Comparison of ENCODE assay signal across 18 cellular contexts in genomic region chr3:46587268-46587667, GRCh38. TPM values are rescaled to one million over a fixed set of nuclear protein-coding genes. Genes with fewer than 3 reads are reported as not detected.
DNase-seq lines count a peak whose midpoint lies in the region; ATAC-seq, FAIRE-seq and TF ChIP-seq lines count a peak whose summit lies in the region.
"Not testable (repeated sequence)": the region's sequence is repeated elsewhere in the genome, so short reads cannot be mapped to it uniquely, and the experiment has no call there.
"Had no signal": no experiment of that assay in that cellular context is flagged by ENCODE, and none has a peak within 500 bp of the region (broad histone marks: within the 10 kb centered on the region; RNA-seq: fewer than 3 reads in every experiment).

No MANE protein-coding gene starts in this region.

- H3K4me2 ChIP-seq in DND-41 (ENCODE audit: insufficient read depth, low read length) = peak overlapping the region; percentile 43
- not testable (repeated sequence) for H3K4me2 ChIP-seq in HepG2 (ENCODE audit: low read depth, low read length)

- not testable (repeated sequence) for H2AFZ ChIP-seq in DND-41 (ENCODE audit: low read depth, low read length); HepG2 (ENCODE audit: low read length)

- H3K27ac Mint-ChIP-seq in endodermal cell = peak overlapping the region; percentile 49
- H3K27ac Mint-ChIP-seq in osteocyte (ENCODE audit: unreplicated experiment) = not testable (repeated sequence)

- BruUV-seq in HepG2 (replicated peaks; lab: Mats Ljungman, UMichigan) = not testable (repeated sequence)

- H4K20me1 ChIP-seq in DND-41 (ENCODE audit: insufficient read depth, low read length); HepG2 (ENCODE audit: insufficient read depth, low read length): not testable (repeated sequence)

- H3K36me3 Mint-ChIP-seq in endodermal cell (ENCODE audit: low read depth) = peaks cover 57% of the 10 kb centered on the region
- not testable (repeated sequence) for H3K36me3 Mint-ChIP-seq in osteocyte (ENCODE audit: unreplicated experiment)

- WGBS in endodermal cell (ENCODE audit: insufficient coverage in 1 of 2, insufficient read length in 1 of 2), 2 experiments = 44 to 76% methylated on average over 2 to 3 of the region's 3 CpGs
- 92% methylated on average over 2 of the region's 3 CpGs for WGBS in HepG2 (ENCODE audit: low lambda C conversion rate)

- ATAC-seq in DND-41 (ENCODE audit: insufficient read depth, low read depth) = peak; percentile 71
- not testable (repeated sequence) for ATAC-seq in HepG2

- not testable (repeated sequence) for H3K4me3 Mint-ChIP-seq in endodermal cell; osteocyte (ENCODE audit: unreplicated experiment)

- peak overlapping the region; percentile 25; the same call in 1 of the 2 replicates for H3K9ac ChIP-seq in DND-41 (ENCODE audit: low read depth, low read length)
- H3K9ac ChIP-seq in endodermal cell (ENCODE audit: extremely low read depth, low read length, poor library complexity, severe bottlenecking); HepG2 (ENCODE audit: insufficient read depth, low read depth, low read length): not testable (repeated sequence)

- peak; percentile 83 for DNase-seq in DND-41
- peak; percentile 72 for DNase-seq in Jurkat, Clone E6-1 (ENCODE audit: low read depth, low spot score)
- peak; percentile 27 for DNase-seq in M059J (ENCODE audit: low read depth)
- DNase-seq in RPMI7951 (ENCODE audit: low read depth) = peak; percentile 35
- DNase-seq in amniotic epithelial cell (ENCODE audit: low read depth) = peak; percentile 34
- peak; percentile 48 for DNase-seq in endodermal cell
- DNase-seq in HepG2 (ENCODE audit: low spot score) = not testable (repeated sequence)
- DNase-seq in osteocyte (ENCODE audit: extremely low spot score, unreplicated experiment) = peak; percentile 11

- TF ChIP-seq RAD21 in HepG2 (CRISPR knock-in tag; IDR thresholded peaks at IDR 0.05) = not testable (repeated sequence)

- POLR2A ChIA-PET in HepG2 (lab: Yijun Ruan, JAX) = interaction anchor here (1.0 to 4.8 kb wide), 2 partner anchors 18 to 28 kb away, joined by 4 to 50 read pairs; no protein-coding TSS in a partner anchor

- H3K27ac ChIP-seq in DND-41 (ENCODE audit: low read length) = peak overlapping the region; percentile 72
- not testable (repeated sequence) for H3K27ac ChIP-seq in endodermal cell (ENCODE audit: low read depth, low read length)
- peak overlapping the region; percentile 79 for H3K27ac ChIP-seq in HepG2 (ENCODE audit: extremely low read length, insufficient read depth, low read length)

- CTCF ChIA-PET in HepG2 (lab: Yijun Ruan, JAX; ENCODE audit: low intra/inter-chr PET ratio, low total read pairs) = not testable (repeated sequence)

- not testable (repeated sequence) for H3K27me3 ChIP-seq in DND-41 (ENCODE audit: insufficient read depth, low read length, poor library complexity); endodermal cell (ENCODE audit: control insufficient read depth, insufficient read depth, low read length, poor library complexity, severe bottlenecking); HepG2 (ENCODE audit: control insufficient read depth in 1 of 2, insufficient read depth in 2 of 2, low read length in 2 of 2)

- intact Hi-C loops in HepG2 (cut with micrococcal nuclease; ENCODE audit: unreplicated experiment) = not testable (repeated sequence)

- H3K9me3 Mint-ChIP-seq in endodermal cell = peaks cover 61% of the 10 kb centered on the region
- not testable (repeated sequence) for H3K9me3 Mint-ChIP-seq in osteocyte (ENCODE audit: unreplicated experiment)

- not testable (repeated sequence) for H3K27me3 Mint-ChIP-seq in endodermal cell (ENCODE audit: insufficient read depth)
- H3K27me3 Mint-ChIP-seq in osteocyte (ENCODE audit: unreplicated experiment) = peaks cover 27% of the 10 kb centered on the region

- in situ Hi-C loops in HepG2 (cut with HindIII; ENCODE audit: extremely low pct_ligation_motif_present, low pct_unique_long_range_greater_than_20kb) = not testable (repeated sequence)

- not testable (repeated sequence) for FAIRE-seq in HepG2 (lab: Jason Lieb, UNC)

- TF ChIP-seq CTCF in DND-41 (IDR thresholded peaks at IDR 0.05; ENCODE audit: borderline replicate concordance, extremely low read depth, low read length, poor library complexity, severe bottlenecking); endodermal cell (conservative IDR thresholded peaks at IDR 0.05); HepG2 (CRISPR knock-in tag; IDR thresholded peaks at IDR 0.05); osteocyte (IDR thresholded peaks at IDR 0.05): not testable (repeated sequence)

- H3K9me3 ChIP-seq in DND-41 (ENCODE audit: insufficient read depth, low read length, severe bottlenecking); HepG2 (ENCODE audit: low read length): not testable (repeated sequence)
- peaks cover 50% of the 10 kb centered on the region for H3K9me3 ChIP-seq in endodermal cell (ENCODE audit: control insufficient read depth, low read length)

- not testable (repeated sequence) for TF ChIP-seq EP300 in HepG2 (IDR thresholded peaks at IDR 0.05; ENCODE audit: low read depth in 2 of 2, low read length in 2 of 2); HepG2 (CRISPR knock-in tag; IDR thresholded peaks at IDR 0.05; ENCODE audit: borderline replicate concordance)

- not testable (repeated sequence) for H3K36me3 ChIP-seq in DND-41 (ENCODE audit: insufficient read depth, low read length); HepG2 (replicated peaks in 1 of 2; ENCODE audit: control insufficient read depth in 1 of 2, insufficient read depth in 2 of 2, low read length in 2 of 2)
- H3K36me3 ChIP-seq in endodermal cell (ENCODE audit: control insufficient read depth, insufficient read depth, low read length) = peaks cover 37% of the 10 kb centered on the region

- not testable (repeated sequence) for TF ChIP-seq POLR2A in HepG2 (IDR thresholded peaks at IDR 0.05; ENCODE audit: insufficient read depth in 1 of 2, low read depth in 2 of 2, low read length in 2 of 2)

- not testable (repeated sequence) for H3K4me3 ChIP-seq in DND-41 (ENCODE audit: low read depth in 1 of 2, low read length in 2 of 2); Jurkat, Clone E6-1 (ENCODE audit: low read length); endodermal cell (ENCODE audit: low read length); HepG2 (replicated peaks in 1 of 3; ENCODE audit: insufficient read depth in 1 of 3, low read depth in 2 of 3, low read length in 3 of 3)

- not testable (repeated sequence) for H3K79me2 ChIP-seq in DND-41 (ENCODE audit: insufficient read depth, low read length); HepG2 (ENCODE audit: insufficient read depth, low read length)

- H3K4me1 Mint-ChIP-seq in endodermal cell = peaks cover 24% of the 10 kb centered on the region
- not testable (repeated sequence) for H3K4me1 Mint-ChIP-seq in osteocyte (ENCODE audit: unreplicated experiment)

- H3K4me1 ChIP-seq in DND-41 (ENCODE audit: insufficient read depth, low read length) (peaks cover 46% of the 10 kb centered on the region), HepG2 (ENCODE audit: insufficient read depth, low read length) (peaks cover 54% of the 10 kb centered on the region)
- not testable (repeated sequence) for H3K4me1 ChIP-seq in endodermal cell (ENCODE audit: control insufficient read depth, insufficient read depth, low read length)

RNA-seq across cellular contexts. Expression of gene LRRC2, which starts 21.2 kb away (rescaled TPM):
- not detected for polyA plus RNA-seq in Jurkat, Clone E6-1 (2012; ENCODE audit: insufficient read depth, insufficient read length)
- 0.17 and 1.1 TPM in 2 replicates for total RNA-seq in M059J (2014; rRNA removed; shearing (Covaris generic))
- total RNA-seq in RPMI7951 (2014; rRNA removed; shearing (Covaris generic)) = 0.12 and 0.59 TPM in 2 replicates
- total RNA-seq in endodermal cell (10 to 100 TPM in 1 of 2 donors, 1 to 10 TPM in 1; 8.9 to 10.2 TPM), HepG2 (2016; rRNA removed; fragmentation: Illumina TruSeq; extraction: Trizol) (0.27 and 0.48 TPM in 2 replicates), osteocyte (1.2 and 1.5 TPM in 2 replicates)
- 1.1 TPM for polyA plus RNA-seq in endodermal cell (2013, experiment 1 of 2)
- 0.70 TPM for polyA plus RNA-seq in endodermal cell (2013, experiment 2 of 2)
- total RNA-seq in HepG2 (2016; cell fraction: cytosol; rRNA removed; fragmentation: Illumina TruSeq; extraction: Trizol; ENCODE audit: low read depth) = 0.10 TPM in 1 of 2 replicates, not detected in the other
- 0.32 and 0.37 TPM in 2 replicates for total RNA-seq in HepG2 (2016; cell fraction: insoluble cytoplasmic fraction; rRNA removed; fragmentation: Illumina TruSeq; extraction: Trizol)
- total RNA-seq in HepG2 (2016; cell fraction: membrane; rRNA removed; fragmentation: Illumina TruSeq; extraction: Trizol) = 0.22 and 0.48 TPM in 2 replicates
- 0.12 and 0.44 TPM in 2 replicates for total RNA-seq in HepG2 (2016; cell fraction: nucleus; rRNA removed; fragmentation: Illumina TruSeq; extraction: Trizol)
- polyA plus RNA-seq in HepG2 (2011; rRNA removed) = 0.51 and 0.58 TPM in 2 replicates
- polyA plus RNA-seq in HepG2 (2011; cell fraction: cytosol; rRNA removed) = 0.31 and 0.54 TPM in 2 replicates
- polyA plus RNA-seq in HepG2 (2011; cell fraction: nucleus; rRNA removed) = 0.16 and 0.64 TPM in 2 replicates
- polyA plus RNA-seq in HepG2 (2012) = 0.71 and 0.87 TPM in 2 replicates
- polyA plus RNA-seq in HepG2 (2016; cell fraction: cytosol; fragmentation: Illumina TruSeq; extraction: Trizol; ENCODE audit: low read depth) = 0.11 and 0.24 TPM in 2 replicates
- 0.36 and 0.38 TPM in 2 replicates for polyA plus RNA-seq in HepG2 (2016; cell fraction: insoluble cytoplasmic fraction; fragmentation: Illumina TruSeq; extraction: Trizol; ENCODE audit: low read depth)
- 0.45 and 0.51 TPM in 2 replicates for polyA plus RNA-seq in HepG2 (2016; cell fraction: membrane; fragmentation: Illumina TruSeq; extraction: Trizol; ENCODE audit: low read depth)
- 0.20 and 0.27 TPM in 2 replicates for polyA plus RNA-seq in HepG2 (2016; cell fraction: nucleus; fragmentation: Illumina TruSeq; extraction: Trizol; ENCODE audit: insufficient read depth, low read depth)
- 0.88 TPM in 1 of 2 replicates, not detected in the other for polyA minus RNA-seq in HepG2 (2011; rRNA and poly(A)+ RNA removed; ENCODE audit: low replicate concordance)
- polyA minus RNA-seq in HepG2 (2011; cell fraction: cytosol; rRNA and poly(A)+ RNA removed) = 0.30 and 2.1 TPM in 2 replicates
- polyA minus RNA-seq in HepG2 (2011; cell fraction: nucleus; rRNA and poly(A)+ RNA removed) = 1.3 and 1.7 TPM in 2 replicates
- total RNA-seq: Calu3, G401, GM12878 had no signal
- polyA plus RNA-seq: CD14-positive monocyte; CD8-positive, alpha-beta memory T cell; GM12878 had no signal

RNA-seq across cellular contexts. Expression of gene FAM240A, which starts 25.1 kb away (rescaled TPM):
- polyA plus RNA-seq in Jurkat, Clone E6-1 (2012; ENCODE audit: insufficient read depth, insufficient read length) = not detected
- not detected in 2 replicates for total RNA-seq in M059J (2014; rRNA removed; shearing (Covaris generic))
- total RNA-seq in RPMI7951 (2014; rRNA removed; shearing (Covaris generic)) = not detected in 2 replicates
- not detected for total RNA-seq in endodermal cell
- not detected for polyA plus RNA-seq in endodermal cell (2013, experiment 1 of 2)
- not detected for polyA plus RNA-seq in endodermal cell (2013, experiment 2 of 2)
- not detected in 2 replicates for total RNA-seq in HepG2 (2016; rRNA removed; fragmentation: Illumina TruSeq; extraction: Trizol)
- total RNA-seq in HepG2 (2016; cell fraction: cytosol; rRNA removed; fragmentation: Illumina TruSeq; extraction: Trizol; ENCODE audit: low read depth) = not detected in 2 replicates
- total RNA-seq in HepG2 (2016; cell fraction: insoluble cytoplasmic fraction; rRNA removed; fragmentation: Illumina TruSeq; extraction: Trizol) = not detected in 2 replicates
- total RNA-seq in HepG2 (2016; cell fraction: membrane; rRNA removed; fragmentation: Illumina TruSeq; extraction: Trizol) = not detected in 2 replicates
- not detected in 2 replicates for total RNA-seq in HepG2 (2016; cell fraction: nucleus; rRNA removed; fragmentation: Illumina TruSeq; extraction: Trizol)
- polyA plus RNA-seq in HepG2 (2011; rRNA removed) = not detected in 2 replicates
- polyA plus RNA-seq in HepG2 (2011; cell fraction: cytosol; rRNA removed) = not detected in 2 replicates
- not detected in 2 replicates for polyA plus RNA-seq in HepG2 (2011; cell fraction: nucleus; rRNA removed)
- polyA plus RNA-seq in HepG2 (2012) = not detected in 2 replicates
- polyA plus RNA-seq in HepG2 (2016; cell fraction: cytosol; fragmentation: Illumina TruSeq; extraction: Trizol; ENCODE audit: low read depth) = not detected in 2 replicates
- not detected in 2 replicates for polyA plus RNA-seq in HepG2 (2016; cell fraction: insoluble cytoplasmic fraction; fragmentation: Illumina TruSeq; extraction: Trizol; ENCODE audit: low read depth)
- polyA plus RNA-seq in HepG2 (2016; cell fraction: membrane; fragmentation: Illumina TruSeq; extraction: Trizol; ENCODE audit: low read depth) = not detected in 2 replicates
- polyA plus RNA-seq in HepG2 (2016; cell fraction: nucleus; fragmentation: Illumina TruSeq; extraction: Trizol; ENCODE audit: insufficient read depth, low read depth) = not detected in 2 replicates
- polyA minus RNA-seq in HepG2 (2011; rRNA and poly(A)+ RNA removed; ENCODE audit: low replicate concordance) = not detected in 2 replicates
- not detected in 2 replicates for polyA minus RNA-seq in HepG2 (2011; cell fraction: cytosol; rRNA and poly(A)+ RNA removed)
- polyA minus RNA-seq in HepG2 (2011; cell fraction: nucleus; rRNA and poly(A)+ RNA removed) = not detected in 2 replicates
- not detected in 2 replicates for total RNA-seq in osteocyte
- total RNA-seq: A673; Calu3; CD4-positive, alpha-beta memory T cell; CD4-positive, CD25-positive, alpha-beta regulatory T cell; CD8-positive, alpha-beta memory T cell; Daoy; G401; GM12878 had no signal
- polyA plus RNA-seq: AG04450; CD14-positive monocyte; CD4-positive, alpha-beta memory T cell; CD4-positive, CD25-positive, alpha-beta regulatory T cell; CD8-positive, alpha-beta memory T cell; GM12878 had no signal
